1 cellular context compared by ENCODE assay signal in genomic region chr2:183037660-183038340, GRCh38.
TF ChIP-seq lines count a peak whose summit lies in the region.

No MANE protein-coding gene starts in this region.

TF ChIP-seq in K562, 482 proteins besides CTCF, POLR2A, EP300 and RAD21 (continued from another document and continues in another):
- TF ChIP-seq ZKSCAN3 (CRISPR knock-in tag; IDR thresholded peaks at IDR 0.05) (no peak), SREBF1 (IDR thresholded peaks at IDR 0.05; ENCODE audit: borderline replicate concordance, low read depth, low read length) (no peak), U2AF1 (optimal IDR thresholded peaks at IDR 0.05; ENCODE audit: low read depth, low read length) (peak; percentile 88), ZNF436 (CRISPR knock-in tag; IDR thresholded peaks at IDR 0.05) (no peak), ZNF12 (CRISPR knock-in tag; IDR thresholded peaks at IDR 0.05) (0 out of 2 replicates have a peak, but pooled peaks have one; percentile 8), HBP1 (CRISPR knock-in tag; IDR thresholded peaks at IDR 0.05) (no peak), CBX1 (IDR thresholded peaks at IDR 0.05; ENCODE audit: low read depth) (no peak), CREB1 (IDR thresholded peaks at IDR 0.05) (peak; percentile 8; the same call in 1 of the 2 replicates), CREB1 (CRISPR knock-in tag; IDR thresholded peaks at IDR 0.05) (0 out of 2 replicates have a peak, but pooled peaks have one; percentile 15), RBM14 (IDR thresholded peaks at IDR 0.05; ENCODE audit: borderline replicate concordance, insufficient read depth, low read depth, low read length) (0 out of 2 replicates have a peak, but pooled peaks have one; percentile 53), ZSCAN32 (CRISPR knock-in tag; IDR thresholded peaks at IDR 0.05) (no peak), EWSR1 (IDR thresholded peaks at IDR 0.05; ENCODE audit: borderline replicate concordance, low read depth, partially characterized antibody) (no peak), ZKSCAN8 (CRISPR knock-in tag; IDR thresholded peaks at IDR 0.05) (no peak), GATAD2B (IDR thresholded peaks at IDR 0.05; ENCODE audit: borderline replicate concordance) (peak; percentile 13; the same call in 1 of the 2 replicates), ZBTB11 (CRISPR knock-in tag; IDR thresholded peaks at IDR 0.05) (no peak), EGR1 (conservative IDR thresholded peaks at IDR 0.05) (no peak; the same call in 1 of the 2 replicates), CBX5 (IDR thresholded peaks at IDR 0.05; ENCODE audit: borderline replicate concordance, low read depth) (no peak), FUS (optimal IDR thresholded peaks at IDR 0.05; ENCODE audit: low read depth, low read length) (peak; percentile 70), POU5F1 (IDR thresholded peaks at IDR 0.05; ENCODE audit: borderline replicate concordance, low read depth, low read length, partially characterized antibody) (no peak), NONO (IDR thresholded peaks at IDR 0.05; ENCODE audit: low read depth in 2 of 2, low read length in 1 of 2) (peak in 1 of 2 experiments; percentile 69; a peak in 2 of 4 replicates), RFX7 (CRISPR knock-in tag; IDR thresholded peaks at IDR 0.05) (no peak), RBM25 (IDR thresholded peaks at IDR 0.05; ENCODE audit: low read depth, low read length, severe bottlenecking) (peak; percentile 41), ZNF707 (CRISPR knock-in tag; conservative IDR thresholded peaks at IDR 0.05) (no peak), ZNF232 (CRISPR knock-in tag; IDR thresholded peaks at IDR 0.05) (no peak), PPARD (CRISPR knock-in tag; IDR thresholded peaks at IDR 0.05) (no peak), THRAP3 (IDR thresholded peaks at IDR 0.05; ENCODE audit: borderline replicate concordance) (no peak), POLR2H (tag; IDR thresholded peaks at IDR 0.05; ENCODE audit: low read depth) (no peak), YY1 (IDR thresholded peaks at IDR 0.05; ENCODE audit: borderline replicate concordance in 1 of 3, control insufficient read depth in 1 of 3, extremely low read depth in 1 of 3, insufficient read depth in 3 of 3, insufficient read length in 1 of 3, insufficient replicate concordance in 2 of 3, low read depth in 1 of 3, low read length in 2 of 3) (peak in 1 of 3 experiments; percentile 31), PTBP1 (IDR thresholded peaks at IDR 0.05; ENCODE audit: low read depth, low read length) (no peak), HNRNPL (IDR thresholded peaks at IDR 0.05; ENCODE audit: low read depth, low read length) (no peak), NELFE (IDR thresholded peaks at IDR 0.05; ENCODE audit: insufficient read depth, insufficient read length) (no peak), BDP1 (IDR thresholded peaks at IDR 0.05; ENCODE audit: insufficient read depth, insufficient read length) (no peak), ZNF668 (CRISPR knock-in tag; IDR thresholded peaks at IDR 0.05) (0 out of 2 replicates have a peak, but pooled peaks have one; percentile 44), GTF2A2 (tag; IDR thresholded peaks at IDR 0.05) (no peak), RNF2 (IDR thresholded peaks at IDR 0.05) (no peak), KDM4B (IDR thresholded peaks at IDR 0.05; ENCODE audit: borderline replicate concordance in 2 of 2, low read depth in 1 of 2) (no peak)
- TF ChIP-seq, protein P1, sequence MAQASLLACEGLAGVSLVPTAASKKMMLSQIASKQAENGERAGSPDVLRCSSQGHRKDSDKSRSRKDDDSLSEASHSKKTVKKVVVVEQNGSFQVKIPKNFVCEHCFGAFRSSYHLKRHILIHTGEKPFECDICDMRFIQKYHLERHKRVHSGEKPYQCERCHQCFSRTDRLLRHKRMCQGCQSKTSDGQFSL (CRISPR knock-in tag; IDR thresholded peaks at IDR 0.05), result peak; percentile 24; the same call in 1 of the 2 replicates
- TF ChIP-seq, protein P1 (tag; IDR thresholded peaks at IDR 0.05), result peak in 1 of 2 experiments; percentile 17; a peak in 1 of 4 replicates
- TF ChIP-seq, protein P2, sequence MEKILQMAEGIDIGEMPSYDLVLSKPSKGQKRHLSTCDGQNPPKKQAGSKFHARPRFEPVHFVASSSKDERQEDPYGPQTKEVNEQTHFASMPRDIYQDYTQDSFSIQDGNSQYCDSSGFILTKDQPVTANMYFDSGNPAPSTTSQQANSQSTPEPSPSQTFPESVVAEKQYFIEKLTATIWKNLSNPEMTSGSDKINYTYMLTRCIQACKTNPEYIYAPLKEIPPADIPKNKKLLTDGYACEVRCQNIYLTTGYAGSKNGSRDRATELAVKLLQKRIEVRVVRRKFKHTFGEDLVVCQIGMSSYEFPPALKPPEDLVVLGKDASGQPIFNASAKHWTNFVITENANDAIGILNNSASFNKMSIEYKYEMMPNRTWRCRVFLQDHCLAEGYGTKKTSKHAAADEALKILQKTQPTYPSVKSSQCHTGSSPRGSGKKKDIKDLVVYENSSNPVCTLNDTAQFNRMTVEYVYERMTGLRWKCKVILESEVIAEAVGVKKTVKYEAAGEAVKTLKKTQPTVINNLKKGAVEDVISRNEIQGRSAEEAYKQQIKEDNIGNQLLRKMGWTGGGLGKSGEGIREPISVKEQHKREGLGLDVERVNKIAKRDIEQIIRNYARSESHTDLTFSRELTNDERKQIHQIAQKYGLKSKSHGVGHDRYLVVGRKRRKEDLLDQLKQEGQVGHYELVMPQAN (IDR thresholded peaks at IDR 0.05; ENCODE audit: borderline replicate concordance), result no peak
- TF ChIP-seq, protein P3, sequence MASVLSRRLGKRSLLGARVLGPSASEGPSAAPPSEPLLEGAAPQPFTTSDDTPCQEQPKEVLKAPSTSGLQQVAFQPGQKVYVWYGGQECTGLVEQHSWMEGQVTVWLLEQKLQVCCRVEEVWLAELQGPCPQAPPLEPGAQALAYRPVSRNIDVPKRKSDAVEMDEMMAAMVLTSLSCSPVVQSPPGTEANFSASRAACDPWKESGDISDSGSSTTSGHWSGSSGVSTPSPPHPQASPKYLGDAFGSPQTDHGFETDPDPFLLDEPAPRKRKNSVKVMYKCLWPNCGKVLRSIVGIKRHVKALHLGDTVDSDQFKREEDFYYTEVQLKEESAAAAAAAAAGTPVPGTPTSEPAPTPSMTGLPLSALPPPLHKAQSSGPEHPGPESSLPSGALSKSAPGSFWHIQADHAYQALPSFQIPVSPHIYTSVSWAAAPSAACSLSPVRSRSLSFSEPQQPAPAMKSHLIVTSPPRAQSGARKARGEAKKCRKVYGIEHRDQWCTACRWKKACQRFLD (CRISPR knock-in tag; IDR thresholded peaks at IDR 0.05), result 0 out of 2 replicates have a peak, but pooled peaks have one; percentile 12
- TF ChIP-seq, protein P4, sequence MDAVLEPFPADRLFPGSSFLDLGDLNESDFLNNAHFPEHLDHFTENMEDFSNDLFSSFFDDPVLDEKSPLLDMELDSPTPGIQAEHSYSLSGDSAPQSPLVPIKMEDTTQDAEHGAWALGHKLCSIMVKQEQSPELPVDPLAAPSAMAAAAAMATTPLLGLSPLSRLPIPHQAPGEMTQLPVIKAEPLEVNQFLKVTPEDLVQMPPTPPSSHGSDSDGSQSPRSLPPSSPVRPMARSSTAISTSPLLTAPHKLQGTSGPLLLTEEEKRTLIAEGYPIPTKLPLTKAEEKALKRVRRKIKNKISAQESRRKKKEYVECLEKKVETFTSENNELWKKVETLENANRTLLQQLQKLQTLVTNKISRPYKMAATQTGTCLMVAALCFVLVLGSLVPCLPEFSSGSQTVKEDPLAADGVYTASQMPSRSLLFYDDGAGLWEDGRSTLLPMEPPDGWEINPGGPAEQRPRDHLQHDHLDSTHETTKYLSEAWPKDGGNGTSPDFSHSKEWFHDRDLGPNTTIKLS (IDR thresholded peaks at IDR 0.05; ENCODE audit: borderline replicate concordance, low read depth), result no peak
- TF ChIP-seq, protein P5, sequence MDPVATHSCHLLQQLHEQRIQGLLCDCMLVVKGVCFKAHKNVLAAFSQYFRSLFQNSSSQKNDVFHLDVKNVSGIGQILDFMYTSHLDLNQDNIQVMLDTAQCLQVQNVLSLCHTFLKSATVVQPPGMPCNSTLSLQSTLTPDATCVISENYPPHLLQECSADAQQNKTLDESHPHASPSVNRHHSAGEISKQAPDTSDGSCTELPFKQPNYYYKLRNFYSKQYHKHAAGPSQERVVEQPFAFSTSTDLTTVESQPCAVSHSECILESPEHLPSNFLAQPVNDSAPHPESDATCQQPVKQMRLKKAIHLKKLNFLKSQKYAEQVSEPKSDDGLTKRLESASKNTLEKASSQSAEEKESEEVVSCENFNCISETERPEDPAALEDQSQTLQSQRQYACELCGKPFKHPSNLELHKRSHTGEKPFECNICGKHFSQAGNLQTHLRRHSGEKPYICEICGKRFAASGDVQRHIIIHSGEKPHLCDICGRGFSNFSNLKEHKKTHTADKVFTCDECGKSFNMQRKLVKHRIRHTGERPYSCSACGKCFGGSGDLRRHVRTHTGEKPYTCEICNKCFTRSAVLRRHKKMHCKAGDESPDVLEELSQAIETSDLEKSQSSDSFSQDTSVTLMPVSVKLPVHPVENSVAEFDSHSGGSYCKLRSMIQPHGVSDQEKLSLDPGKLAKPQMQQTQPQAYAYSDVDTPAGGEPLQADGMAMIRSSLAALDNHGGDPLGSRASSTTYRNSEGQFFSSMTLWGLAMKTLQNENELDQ (CRISPR knock-in tag; IDR thresholded peaks at IDR 0.05; ENCODE audit: borderline replicate concordance), result no peak
- TF ChIP-seq, protein P6, sequence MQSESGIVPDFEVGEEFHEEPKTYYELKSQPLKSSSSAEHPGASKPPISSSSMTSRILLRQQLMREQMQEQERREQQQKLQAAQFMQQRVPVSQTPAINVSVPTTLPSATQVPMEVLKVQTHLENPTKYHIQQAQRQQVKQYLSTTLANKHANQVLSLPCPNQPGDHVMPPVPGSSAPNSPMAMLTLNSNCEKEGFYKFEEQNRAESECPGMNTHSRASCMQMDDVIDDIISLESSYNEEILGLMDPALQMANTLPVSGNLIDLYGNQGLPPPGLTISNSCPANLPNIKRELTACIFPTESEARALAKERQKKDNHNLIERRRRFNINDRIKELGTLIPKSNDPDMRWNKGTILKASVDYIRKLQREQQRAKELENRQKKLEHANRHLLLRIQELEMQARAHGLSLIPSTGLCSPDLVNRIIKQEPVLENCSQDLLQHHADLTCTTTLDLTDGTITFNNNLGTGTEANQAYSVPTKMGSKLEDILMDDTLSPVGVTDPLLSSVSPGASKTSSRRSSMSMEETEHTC (IDR thresholded peaks at IDR 0.05), result no peak
- TF ChIP-seq, protein P7, sequence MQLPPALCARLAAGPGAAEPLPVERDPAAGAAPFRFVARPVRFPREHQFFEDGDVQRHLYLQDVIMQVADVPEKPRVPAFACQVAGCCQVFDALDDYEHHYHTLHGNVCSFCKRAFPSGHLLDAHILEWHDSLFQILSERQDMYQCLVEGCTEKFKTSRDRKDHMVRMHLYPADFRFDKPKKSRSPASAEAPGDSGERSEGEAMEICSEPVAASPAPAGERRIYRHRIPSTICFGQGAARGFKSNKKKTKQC (CRISPR knock-in tag; IDR thresholded peaks at IDR 0.05), result peak; percentile 44; the same call in 1 of the 2 replicates
